Comparison of ENCODE assay signal across 1 cellular context in genomic region chr11:102396708-102397563, GRCh38.
TF ChIP-seq lines count a peak whose summit lies in the region.

No MANE protein-coding gene starts in this region.

TF ChIP-seq in GM12878, 131 proteins besides CTCF, POLR2A, EP300 and RAD21:
- TF ChIP-seq JUNB (IDR thresholded peaks at IDR 0.05): peak; percentile 29; the same call in 1 of the 2 replicates
- peak; percentile 35; the same call in 1 of the 2 replicates for TF ChIP-seq RUNX3 (IDR thresholded peaks at IDR 0.05; ENCODE audit: low read length)
- TF ChIP-seq HDAC2 (IDR thresholded peaks at IDR 0.05): no peak
- TF ChIP-seq ZNF24 (IDR thresholded peaks at IDR 0.05): peak; percentile 56; the same call in 1 of the 2 replicates
- TF ChIP-seq BHLHE40 (IDR thresholded peaks at IDR 0.05; ENCODE audit: borderline replicate concordance in 1 of 2, low read depth in 2 of 2, low read length in 1 of 2): no peak
